Comparison of ENCODE assay signal across 1 cellular context in genomic region chr12:105083551-105084105, GRCh38.
TF ChIP-seq lines count a peak whose summit lies in the region.

No MANE protein-coding gene starts in this region.

TF ChIP-seq in HCT116, 20 proteins besides CTCF, POLR2A, EP300 and RAD21 (continued from another document):
- TF ChIP-seq, protein P1, sequence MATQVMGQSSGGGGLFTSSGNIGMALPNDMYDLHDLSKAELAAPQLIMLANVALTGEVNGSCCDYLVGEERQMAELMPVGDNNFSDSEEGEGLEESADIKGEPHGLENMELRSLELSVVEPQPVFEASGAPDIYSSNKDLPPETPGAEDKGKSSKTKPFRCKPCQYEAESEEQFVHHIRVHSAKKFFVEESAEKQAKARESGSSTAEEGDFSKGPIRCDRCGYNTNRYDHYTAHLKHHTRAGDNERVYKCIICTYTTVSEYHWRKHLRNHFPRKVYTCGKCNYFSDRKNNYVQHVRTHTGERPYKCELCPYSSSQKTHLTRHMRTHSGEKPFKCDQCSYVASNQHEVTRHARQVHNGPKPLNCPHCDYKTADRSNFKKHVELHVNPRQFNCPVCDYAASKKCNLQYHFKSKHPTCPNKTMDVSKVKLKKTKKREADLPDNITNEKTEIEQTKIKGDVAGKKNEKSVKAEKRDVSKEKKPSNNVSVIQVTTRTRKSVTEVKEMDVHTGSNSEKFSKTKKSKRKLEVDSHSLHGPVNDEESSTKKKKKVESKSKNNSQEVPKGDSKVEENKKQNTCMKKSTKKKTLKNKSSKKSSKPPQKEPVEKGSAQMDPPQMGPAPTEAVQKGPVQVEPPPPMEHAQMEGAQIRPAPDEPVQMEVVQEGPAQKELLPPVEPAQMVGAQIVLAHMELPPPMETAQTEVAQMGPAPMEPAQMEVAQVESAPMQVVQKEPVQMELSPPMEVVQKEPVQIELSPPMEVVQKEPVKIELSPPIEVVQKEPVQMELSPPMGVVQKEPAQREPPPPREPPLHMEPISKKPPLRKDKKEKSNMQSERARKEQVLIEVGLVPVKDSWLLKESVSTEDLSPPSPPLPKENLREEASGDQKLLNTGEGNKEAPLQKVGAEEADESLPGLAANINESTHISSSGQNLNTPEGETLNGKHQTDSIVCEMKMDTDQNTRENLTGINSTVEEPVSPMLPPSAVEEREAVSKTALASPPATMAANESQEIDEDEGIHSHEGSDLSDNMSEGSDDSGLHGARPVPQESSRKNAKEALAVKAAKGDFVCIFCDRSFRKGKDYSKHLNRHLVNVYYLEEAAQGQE (IDR thresholded peaks at IDR 0.05; ENCODE audit: low read depth) = no peak
- no peak for TF ChIP-seq SRF (IDR thresholded peaks at IDR 0.05; ENCODE audit: low read depth)
- TF ChIP-seq FOSL1 (IDR thresholded peaks at IDR 0.05; ENCODE audit: low read depth) = no peak
- TF ChIP-seq JUND (IDR thresholded peaks at IDR 0.05) = no peak
- no peak for TF ChIP-seq SIN3A (IDR thresholded peaks at IDR 0.05; ENCODE audit: low read depth)
- TF ChIP-seq, protein P2, sequence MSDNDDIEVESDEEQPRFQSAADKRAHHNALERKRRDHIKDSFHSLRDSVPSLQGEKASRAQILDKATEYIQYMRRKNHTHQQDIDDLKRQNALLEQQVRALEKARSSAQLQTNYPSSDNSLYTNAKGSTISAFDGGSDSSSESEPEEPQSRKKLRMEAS (IDR thresholded peaks at IDR 0.05) = no peak
- no peak for TF ChIP-seq SP1 (IDR thresholded peaks at IDR 0.05; ENCODE audit: low read depth)
- TF ChIP-seq ZBTB33 (IDR thresholded peaks at IDR 0.05; ENCODE audit: extremely low read depth, insufficient replicate concordance, low read length) = no peak
- TF ChIP-seq YY1 (IDR thresholded peaks at IDR 0.05; ENCODE audit: extremely low read depth, insufficient replicate concordance, low read depth, low read length) = no peak
- no peak for TF ChIP-seq POLR2AphosphoS5 (IDR thresholded peaks at IDR 0.05; ENCODE audit: low read depth, low read length)
- TF ChIP-seq TCF7L2 (IDR thresholded peaks at IDR 0.05; ENCODE audit: borderline replicate concordance, extremely low read depth, insufficient read depth, insufficient read length) = no peak
- no peak for TF ChIP-seq CEBPB (IDR thresholded peaks at IDR 0.05; ENCODE audit: low read depth)
TF ChIP-seq in HCT116: peak in this region for 0.
